ENCODE assay signal across 17 cellular contexts in the genomic region with DNA sequence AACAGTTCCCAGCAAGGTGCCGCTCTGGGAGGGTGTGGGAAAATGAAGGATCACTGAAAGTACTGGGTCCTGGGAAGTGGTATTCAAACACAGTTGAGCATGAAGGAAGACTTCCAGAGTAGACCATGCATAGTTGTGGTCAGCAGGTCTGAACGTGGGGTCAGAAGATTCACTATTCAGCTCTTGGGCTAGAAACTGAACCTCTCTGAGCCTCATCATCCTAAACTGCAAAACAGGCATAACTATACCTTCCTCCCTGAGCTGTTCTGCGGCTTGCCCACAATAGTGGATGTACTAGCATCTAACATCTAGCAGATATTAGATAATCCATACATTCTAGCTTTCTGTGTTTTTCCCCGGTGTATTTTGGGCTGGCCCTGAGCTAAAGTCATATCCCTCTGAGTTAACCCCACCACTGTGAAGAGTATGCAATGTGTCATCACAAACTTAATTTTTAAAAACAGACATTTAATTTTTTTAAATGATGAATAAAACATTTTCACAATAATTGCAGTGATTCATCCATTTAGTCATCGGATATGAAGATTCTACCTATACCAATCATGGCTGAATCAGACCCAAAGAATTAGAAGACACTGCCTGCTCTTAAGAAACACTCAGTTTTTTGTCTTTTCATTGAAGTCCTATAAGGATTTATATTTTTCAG.
DNase-seq lines count a peak whose midpoint lies in the region; ATAC-seq and TF ChIP-seq lines count a peak whose summit lies in the region.
"Had no signal": no experiment of that assay in that cellular context is flagged by ENCODE, and none has a peak within 500 bp of the region (broad histone marks: within the 10 kb centered on the region; RNA-seq: fewer than 3 reads in every experiment).

No MANE protein-coding gene starts in this region.

- ATAC-seq in HG02884 (IDR thresholded peaks at IDR 0.05; ENCODE audit: unreplicated experiment) = no peak
- ATAC-seq: lower lobe of right lung; naive thymus-derived CD8-positive, alpha-beta T cell; Panc1 had no signal

- no peaks in the 10 kb centered on the region for H3K4me1 ChIP-seq in spleen
- H3K4me1 ChIP-seq: lower lobe of right lung, prostate gland, stomach had no signal

- TF ChIP-seq POLR2A in spleen (IDR thresholded peaks at IDR 0.05) = no peak

- H3K9me3 ChIP-seq in spleen = no peaks in the 10 kb centered on the region
- H3K9me3 ChIP-seq: lower lobe of right lung, prostate gland, stomach had no signal

- no peaks in the 10 kb centered on the region for H3K36me3 ChIP-seq in spleen
- H3K36me3 ChIP-seq: lower lobe of right lung, prostate gland, stomach had no signal

- no peak for TF ChIP-seq CTCF in foreskin fibroblast (IDR thresholded peaks at IDR 0.05; ENCODE audit: low read depth, low read length)
- TF ChIP-seq CTCF in coronary artery (IDR thresholded peaks at IDR 0.05) = no peak
- TF ChIP-seq CTCF in spleen (IDR thresholded peaks at IDR 0.05 in 8 of 11, conservative IDR thresholded peaks at IDR 0.05 in 3 of 11) = no peak

- 68 to 76% (median 73%) methylated on average over 5 of the region's 5 CpGs for WGBS in spleen, 5 donors

- H3K27me3 ChIP-seq in spleen (replicated peaks in 1 of 7) = no peaks in the 10 kb centered on the region
- H3K27me3 ChIP-seq: stomach had no signal

- H3K4me3 ChIP-seq in foreskin fibroblast (ENCODE audit: low read depth in 1 of 2, low read length in 2 of 2) (no peak overlapping the region), coronary artery (no peak overlapping the region), spleen (no peak overlapping the region)
- H3K4me3 ChIP-seq: lower lobe of right lung, prostate gland, stomach had no signal

- intact Hi-C loops in spleen (cut with DNase I; ENCODE audit: low total_unique reads) = no loop called here

- peak; percentile 25 for DNase-seq in AG08396 (ENCODE audit: low spot score)
- DNase-seq in HS-27A (ENCODE audit: low read depth) = peak; percentile 19
- DNase-seq in amniotic epithelial cell (ENCODE audit: low read depth) = peak; percentile 74
- DNase-seq in foreskin fibroblast = peak; percentile 70 to 77
- no peak for DNase-seq in coronary artery (ENCODE audit: low spot score)
- DNase-seq in activated CD4-positive, alpha-beta T cell treated with anti-CD3 and anti-CD28 coated beads for 4 hours = no peak
- DNase-seq in spleen = no peak
- DNase-seq: anterior cingulate cortex; DMS79; lower lobe of right lung; naive thymus-derived CD8-positive, alpha-beta T cell; NCI-H187 treated with DMSO at 0.1 percent for 48 hours; NCI-H510A treated with DMSO at 0.1 percent for 48 hours; stomach had no signal

- H3K27ac ChIP-seq in coronary artery (no peak overlapping the region), spleen (no peak overlapping the region)
- H3K27ac ChIP-seq: lower lobe of right lung, prostate gland, stomach had no signal

Comparison
In these comparisons a context has a peak if more than half of its experiments do, and no peak if none do; other contexts are left out.
1. DNase-seq: peak in AG08396 (single experiment), HS-27A (single experiment), amniotic epithelial cell (single experiment) and foreskin fibroblast (2 of 2); none in coronary artery (single experiment), activated CD4-positive, alpha-beta T cell treated with anti-CD3 and anti-CD28 coated beads for 4 hours (0 of 2) and spleen (single experiment).